ENCODE assay signal across 12 cellular contexts in the genomic region with DNA sequence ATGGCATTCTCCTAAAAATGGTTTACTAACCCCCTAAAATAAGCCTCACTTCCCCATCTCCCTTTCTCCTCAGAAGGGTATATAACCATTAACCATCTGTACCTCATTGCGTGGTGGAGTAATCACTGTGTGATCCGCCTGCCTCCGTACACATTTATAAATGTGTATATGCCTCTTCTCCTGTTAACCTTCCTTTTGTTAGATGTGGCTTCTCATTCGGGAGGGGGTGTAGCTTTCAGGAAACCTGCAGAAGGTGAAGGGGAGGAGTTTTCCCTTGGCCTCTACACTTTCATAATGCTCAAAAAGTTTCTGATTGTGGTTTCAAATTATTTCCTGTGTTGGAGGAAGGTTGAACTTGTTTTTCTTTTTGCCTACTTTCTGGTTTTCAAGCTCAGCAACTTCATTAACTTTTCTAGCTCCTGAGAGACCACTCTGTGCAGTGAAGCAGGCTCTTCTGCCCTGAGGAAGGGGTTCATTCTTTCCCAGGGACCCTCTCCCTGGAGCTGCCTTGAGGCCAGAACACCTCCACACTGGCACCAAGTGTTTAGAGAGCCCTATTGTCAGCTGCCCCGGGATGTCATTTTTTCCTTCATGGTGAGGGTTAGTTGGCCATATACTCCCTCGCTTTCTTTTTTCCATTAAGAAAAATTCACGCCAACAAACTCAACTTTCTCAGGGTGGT. TPM values are rescaled to one million over a fixed set of nuclear protein-coding genes. Genes with fewer than 3 reads are reported as not detected.
A peak's percentile ranks its signal among the peaks of the same experiment; 100 is the strongest.
DNase-seq lines count a peak whose midpoint lies in the region; ATAC-seq and TF ChIP-seq lines count a peak whose summit lies in the region.
"Had no signal": no experiment of that assay in that cellular context is flagged by ENCODE, and none has a peak within 500 bp of the region (broad histone marks: within the 10 kb centered on the region; RNA-seq: fewer than 3 reads in every experiment).

No MANE protein-coding gene starts in this region.

- H4K8ac ChIP-seq in mesendoderm (ENCODE audit: low read depth, low read length), result no peak overlapping the region

- WGBS in mesendoderm (ENCODE audit: extremely low coverage, insufficient coverage, low lambda C conversion rate), result no CpG with 5 or more reads among the region's 7 CpGs

- H3K9me3 Mint-ChIP-seq in T-cell, result no peaks in the 10 kb centered on the region
- peaks cover 3% of the 10 kb centered on the region for H3K9me3 Mint-ChIP-seq in activated T-cell treated with anti-CD3 and anti-CD28 coated beads, Interleukin-2, amount 50 U/mL, for 24 hours
- no peaks in the 10 kb centered on the region for H3K9me3 Mint-ChIP-seq in naive thymus-derived CD4-positive, alpha-beta T cell

- no peak overlapping the region for H3K4me2 ChIP-seq in mesendoderm (ENCODE audit: low read length)

- peaks cover 83 to 90% (median 86%) of the 10 kb centered on the region in 3 donors for H3K4me1 Mint-ChIP-seq in T-cell
- H3K4me1 Mint-ChIP-seq in activated T-cell treated with anti-CD3 and anti-CD28 coated beads, Interleukin-2, amount 50 U/mL, for 24 hours (ENCODE audit: low read depth), result peaks cover 79% of the 10 kb centered on the region
- H3K4me1 Mint-ChIP-seq in naive thymus-derived CD4-positive, alpha-beta T cell, result peaks cover 45 to 93% (median 80%) of the 10 kb centered on the region in 7 donors
- H3K4me1 Mint-ChIP-seq: neural crest cell had no signal

- H3K4me3 ChIP-seq in naive thymus-derived CD4-positive, alpha-beta T cell (ENCODE audit: low read length), result peak overlapping the region; percentile 53
- H3K4me3 ChIP-seq in mesendoderm (ENCODE audit: low read length), result no peak overlapping the region
- H3K4me3 ChIP-seq in foreskin fibroblast (ENCODE audit: low read depth in 1 of 2, low read length in 2 of 2), result no peak overlapping the region
- H3K4me3 ChIP-seq: upper lobe of left lung had no signal

- CTCF ChIA-PET in T-cell (lab: Charles Lee), result interaction anchor here (0.5 to 1.6 kb wide), 11 partner anchors 12 to 526 kb away, joined by 3 to 8 read pairs (median 5); no protein-coding TSS in a partner anchor
- CTCF ChIA-PET in naive thymus-derived CD4-positive, alpha-beta T cell (lab: Charles Lee), result interaction anchor here (0.6 to 3.4 kb wide), 5 partner anchors 9 to 101 kb away, joined by 3 to 12 read pairs (median 3); a partner anchor contains a TSS

- ATAC-seq in T-cell (replicated peaks in 1 of 4) (peak; percentile 89 to 95 (median 93)), HG02884 (IDR thresholded peaks at IDR 0.05; ENCODE audit: unreplicated experiment) (no peak)
- peak; percentile 95 for ATAC-seq in naive thymus-derived CD4-positive, alpha-beta T cell

- no peak overlapping the region for H2BK15ac ChIP-seq in mesendoderm (replicated peaks; ENCODE audit: low read depth)

- H3K23ac ChIP-seq in mesendoderm (ENCODE audit: low read length), result no peak overlapping the region

- no peak for TF ChIP-seq CTCF in foreskin fibroblast (IDR thresholded peaks at IDR 0.05; ENCODE audit: low read depth, low read length)

- no peak overlapping the region for H3K4ac ChIP-seq in mesendoderm (ENCODE audit: low read depth, low read length)

- no peaks in the 10 kb centered on the region for H3K79me2 ChIP-seq in mesendoderm (ENCODE audit: control insufficient read depth, insufficient read depth, low read length)

- DNase-seq in CD1c-positive myeloid dendritic cell (ENCODE audit: extremely low spot score), result peak; percentile 23
- peak in 33 of 34 experiments; percentile 18 to 81 (median 53) for DNase-seq in T-cell
- peak; percentile 56 for DNase-seq in activated T-cell treated with anti-CD3 and anti-CD28 coated beads, Interleukin-2, amount 50 U/mL, for 24 hours
- peak in 8 of 9 donors; percentile 48 to 91 (median 88) for DNase-seq in naive thymus-derived CD4-positive, alpha-beta T cell
- no peak for DNase-seq in glomerular visceral epithelial cell (ENCODE audit: extremely low spot score)
- DNase-seq in mesendoderm, result no peak
- DNase-seq in foreskin fibroblast, result no peak
- DNase-seq: aorta, erythroblast, upper lobe of left lung had no signal

- H3K27me3 ChIP-seq in naive thymus-derived CD4-positive, alpha-beta T cell (ENCODE audit: control insufficient read depth in 2 of 2, insufficient read depth in 2 of 2, low read length in 2 of 2), result no peaks in the 10 kb centered on the region
- no peaks in the 10 kb centered on the region for H3K27me3 ChIP-seq in mesendoderm (ENCODE audit: insufficient read depth, low read length, poor library complexity)
- H3K27me3 ChIP-seq: upper lobe of left lung had no signal

- peaks cover 1% of the 10 kb centered on the region for H3K36me3 Mint-ChIP-seq in T-cell
- peaks cover 17% of the 10 kb centered on the region for H3K36me3 Mint-ChIP-seq in activated T-cell treated with anti-CD3 and anti-CD28 coated beads, Interleukin-2, amount 50 U/mL, for 24 hours (ENCODE audit: low read depth)
- peaks cover 0 to 14% (median 4%) of the 10 kb centered on the region in 5 donors for H3K36me3 Mint-ChIP-seq in naive thymus-derived CD4-positive, alpha-beta T cell

- no peak overlapping the region for H3K18ac ChIP-seq in mesendoderm (ENCODE audit: low read length)

- no peaks in the 10 kb centered on the region for H3K27me3 Mint-ChIP-seq in T-cell
- H3K27me3 Mint-ChIP-seq in activated T-cell treated with anti-CD3 and anti-CD28 coated beads, Interleukin-2, amount 50 U/mL, for 24 hours, result no peaks in the 10 kb centered on the region
- H3K27me3 Mint-ChIP-seq in naive thymus-derived CD4-positive, alpha-beta T cell, result no peaks in the 10 kb centered on the region

- no peak overlapping the region for H2AK5ac ChIP-seq in mesendoderm (ENCODE audit: low read length)

- peak overlapping the region; percentile 80 for H3K27ac ChIP-seq in naive thymus-derived CD4-positive, alpha-beta T cell (ENCODE audit: low read depth, low read length)
- no peak overlapping the region for H3K27ac ChIP-seq in mesendoderm (ENCODE audit: low read depth, low read length)
- H3K27ac ChIP-seq: upper lobe of left lung had no signal

- no peak overlapping the region for H2BK5ac ChIP-seq in mesendoderm (ENCODE audit: low read length)

- POLR2A ChIA-PET in T-cell (lab: Charles Lee), result interaction anchor here in 1 of 2 donors (0.6 kb wide), 3 partner anchors 9 to 76 kb away, joined by 3 to 5 read pairs (median 4); no protein-coding TSS in a partner anchor
- POLR2A ChIA-PET in naive thymus-derived CD4-positive, alpha-beta T cell (lab: Charles Lee), result interaction anchor here (0.7 to 3.5 kb wide), 18 partner anchors 9 to 99 kb away, joined by 3 to 25 read pairs (median 6); a partner anchor contains a TSS

- H3K27ac Mint-ChIP-seq in T-cell, result peak overlapping the region; percentile 93 to 98
- H3K27ac Mint-ChIP-seq in activated T-cell treated with anti-CD3 and anti-CD28 coated beads, Interleukin-2, amount 50 U/mL, for 24 hours, result peak overlapping the region; percentile 98
- H3K27ac Mint-ChIP-seq in naive thymus-derived CD4-positive, alpha-beta T cell, result peak overlapping the region; percentile 92 to 100 (median 95)

- H3K79me1 ChIP-seq in mesendoderm (ENCODE audit: low read length), result no peaks in the 10 kb centered on the region

- H3K4me3 Mint-ChIP-seq in T-cell, result peak overlapping the region; percentile 68 to 81 (median 78)
- H3K4me3 Mint-ChIP-seq in activated T-cell treated with anti-CD3 and anti-CD28 coated beads, Interleukin-2, amount 50 U/mL, for 24 hours, result peak overlapping the region; percentile 81
- H3K4me3 Mint-ChIP-seq in naive thymus-derived CD4-positive, alpha-beta T cell, result peak overlapping the region; percentile 75 to 95 (median 89)
- H3K4me3 Mint-ChIP-seq: neural crest cell had no signal

- H3K4me1 ChIP-seq in naive thymus-derived CD4-positive, alpha-beta T cell (ENCODE audit: control insufficient read depth in 2 of 2, insufficient read depth in 2 of 2, low read length in 2 of 2), result peaks cover 35 to 64% of the 10 kb centered on the region in 2 donors
- H3K4me1 ChIP-seq in mesendoderm (ENCODE audit: control insufficient read depth, low read depth, low read length), result no peaks in the 10 kb centered on the region
- H3K4me1 ChIP-seq: upper lobe of left lung had no signal

- H3K9ac ChIP-seq in mesendoderm (ENCODE audit: low read length), result no peak overlapping the region

- intact Hi-C loops in naive thymus-derived CD4-positive, alpha-beta T cell (cut with micrococcal nuclease), result loop anchor here (1.0 to 10.0 kb wide), 14 partner anchors 9 to 1348 kb away; a partner anchor contains a TSS

- H2BK120ac ChIP-seq in mesendoderm (ENCODE audit: low read depth, low read length), result no peak overlapping the region

- no peaks in the 10 kb centered on the region for H3K9me3 ChIP-seq in naive thymus-derived CD4-positive, alpha-beta T cell (ENCODE audit: control insufficient read depth in 2 of 3, low read length in 3 of 3)
- H3K9me3 ChIP-seq: upper lobe of left lung had no signal

- H3K56ac ChIP-seq in mesendoderm (ENCODE audit: low read length), result no peak overlapping the region

- no peaks in the 10 kb centered on the region for H3K36me3 ChIP-seq in naive thymus-derived CD4-positive, alpha-beta T cell (ENCODE audit: control insufficient read depth in 2 of 3, insufficient read depth in 3 of 3, low read length in 3 of 3)
- no peaks in the 10 kb centered on the region for H3K36me3 ChIP-seq in mesendoderm (ENCODE audit: control insufficient read depth, insufficient read depth, low read length)
- H3K36me3 ChIP-seq: upper lobe of left lung had no signal

- H4K5ac ChIP-seq in mesendoderm (ENCODE audit: low read length), result no peak overlapping the region

RNA-seq across cellular contexts. Expression of a gene that starts 46.9 kb away (rescaled TPM):
- total RNA-seq in T-cell, result 10 to 100 TPM; 25.2 to 53.0 (median 27.0) TPM
- 10 to 100 TPM; 11.2 to 55.2 (median 38.7) TPM for total RNA-seq in naive thymus-derived CD4-positive, alpha-beta T cell
- 10 to 100 TPM in 1 of 2 donors, 1 to 10 TPM in 1; 9.8 to 22.1 TPM for polyA plus RNA-seq in naive thymus-derived CD4-positive, alpha-beta T cell
- 12.4 TPM for polyA plus RNA-seq in mesendoderm (2013, experiment 1 of 2)
- 13.5 TPM for polyA plus RNA-seq in mesendoderm (2013, experiment 2 of 2)

Comparison
In these comparisons a context has a peak if more than half of its experiments do, and no peak if none do; other contexts are left out.
1. DNase-seq: peak in CD1c-positive myeloid dendritic cell (single experiment), T-cell (33 of 34), activated T-cell treated with anti-CD3 and anti-CD28 coated beads, Interleukin-2, amount 50 U/mL, for 24 hours (single experiment) and naive thymus-derived CD4-positive, alpha-beta T cell (8 of 9); none in glomerular visceral epithelial cell (single experiment), mesendoderm (single experiment) and foreskin fibroblast (0 of 2).
2. Peak in every context shown above with its lines, with median percentiles within 50 percentile points of each other: H3K27ac Mint-ChIP-seq and H3K4me3 Mint-ChIP-seq.